Comparison of ENCODE assay signal across 21 cellular contexts in genomic region chr15:92159481-92159880, GRCh38.
DNase-seq lines count a peak whose midpoint lies in the region; ATAC-seq and TF ChIP-seq lines count a peak whose summit lies in the region.
"Had no signal": no experiment of that assay in that cellular context is flagged by ENCODE, and none has a peak within 500 bp of the region (broad histone marks: within the 10 kb centered on the region; RNA-seq: fewer than 3 reads in every experiment).

No MANE protein-coding gene starts in this region.

- no peak overlapping the region for H2AFZ ChIP-seq in neural progenitor cell (replicated peaks)
- H2AFZ ChIP-seq: PC-9 had no signal

- H4K20me1 ChIP-seq in neural progenitor cell (ENCODE audit: low read depth): no peaks in the 10 kb centered on the region

- H3K36me3 ChIP-seq in iPS-15b (ENCODE audit: control insufficient read depth, insufficient read depth, low read length) (no peaks in the 10 kb centered on the region), neural progenitor cell (no peaks in the 10 kb centered on the region)
- H3K36me3 ChIP-seq: SJCRH30 had no signal

- peak; percentile 4 for DNase-seq in DMS79 (lab: John Stamatoyannopoulos, UW)
- no peak for DNase-seq in DMS79 treated with DMSO at 0.1 percent for 48 hours (lab: John Stamatoyannopoulos, UW)
- peak; percentile 55 for DNase-seq in NCI-H2227 (lab: John Stamatoyannopoulos, UW; ENCODE audit: unreplicated experiment)
- no peak for DNase-seq in neural progenitor cell (ENCODE audit: low spot score)
- DNase-seq in anterior cingulate cortex (lab: John Stamatoyannopoulos, UW): no peak
- DNase-seq: AML-193, H7, NCI-H1694, NCI-H2081 treated with DMSO at 0.1 percent for 48 hours, NCI-H345, NCI-H524 treated with DMSO at 0.1 percent for 48 hours, PC-9, SJCRH30 had no signal

- no peak for TF ChIP-seq CTCF in neural progenitor cell (IDR thresholded peaks at IDR 0.05)

- H3K4me2 ChIP-seq in neural progenitor cell: peak overlapping the region; percentile 43

- no peaks in the 10 kb centered on the region for H3K36me3 Mint-ChIP-seq in neural progenitor cell

- H3K4me1 Mint-ChIP-seq in neural progenitor cell: peaks cover 64% of the 10 kb centered on the region

- ATAC-seq in HG02938 (IDR thresholded peaks at IDR 0.05; ENCODE audit: unreplicated experiment) (no peak), HG02763 (IDR thresholded peaks at IDR 0.05; ENCODE audit: unreplicated experiment) (no peak)
- ATAC-seq: K562 had no signal

- H3K4me1 ChIP-seq in iPS-15b (ENCODE audit: control insufficient read depth, insufficient read depth, low read length) (peaks cover 40% of the 10 kb centered on the region), neural progenitor cell (peaks cover 43% of the 10 kb centered on the region)
- H3K4me1 ChIP-seq: SJCRH30 had no signal

- H3K27me3 Mint-ChIP-seq in neural progenitor cell (ENCODE audit: insufficient read depth, low read depth): peaks cover 4% of the 10 kb centered on the region

- no peak overlapping the region for H3K4me3 Mint-ChIP-seq in neural progenitor cell

- H3K27ac Mint-ChIP-seq in neural progenitor cell: peak overlapping the region; percentile 62

- H3K27me3 ChIP-seq in iPS-15b (ENCODE audit: control insufficient read depth, insufficient read depth, low read length) (no peaks in the 10 kb centered on the region), neural progenitor cell (no peaks in the 10 kb centered on the region)
- H3K27me3 ChIP-seq: SJCRH30 had no signal

- H3K9ac ChIP-seq in iPS-15b (ENCODE audit: low read depth, low read length) (peak overlapping the region; percentile 26), neural progenitor cell (no peak overlapping the region)

- H3K9me3 ChIP-seq in iPS-15b (ENCODE audit: control insufficient read depth, insufficient read depth, low read length): no peaks in the 10 kb centered on the region
- H3K9me3 ChIP-seq in neural progenitor cell (ENCODE audit: low read depth): no peaks in the 10 kb centered on the region
- H3K9me3 ChIP-seq: SJCRH30 had no signal

- peaks cover 22% of the 10 kb centered on the region for H3F3A ChIP-seq in neural progenitor cell (ENCODE audit: low read depth)

- H3K9me3 Mint-ChIP-seq in neural progenitor cell: no peaks in the 10 kb centered on the region

- H3K4me3 ChIP-seq in iPS-15b (ENCODE audit: low read depth, low read length) (no peak overlapping the region), neural progenitor cell (no peak overlapping the region)
- H3K4me3 ChIP-seq: K562, PC-9, SJCRH30 had no signal

- H3K79me2 ChIP-seq in neural progenitor cell (ENCODE audit: low read depth): no peaks in the 10 kb centered on the region

- H3K27ac ChIP-seq in neural progenitor cell: no peak overlapping the region
- H3K27ac ChIP-seq: 22Rv1, C4-2B, HL-60, PC-9, RWPE1, SJCRH30 had no signal

Comparison
In these comparisons a context has a peak if more than half of its experiments do, and no peak if none do; other contexts are left out.
1. DNase-seq: peak in DMS79 (single experiment) and NCI-H2227 (single experiment); none in DMS79 treated with DMSO at 0.1 percent for 48 hours (single experiment), neural progenitor cell (single experiment) and anterior cingulate cortex (0 of 58).